ENCODE assay signal across 2 cellular contexts in genomic region chr5:32312194-32312681, GRCh38.
TF ChIP-seq lines count a peak whose summit lies in the region.

No MANE protein-coding gene starts in this region.

TF ChIP-seq in HEK293, 187 proteins besides CTCF, POLR2A, EP300 and RAD21 (continued from another document and continues in another):
- TF ChIP-seq SCRT1 (tag by site-specific recombination; IDR thresholded peaks at IDR 0.05; ENCODE audit: borderline replicate concordance) (no peak), ZBTB44 (tag by site-specific recombination; IDR thresholded peaks at IDR 0.05) (no peak), ZBTB6 (tag by site-specific recombination; IDR thresholded peaks at IDR 0.05) (peak; percentile 43; the same call in 1 of the 2 replicates), ZNF658 (tag by site-specific recombination; IDR thresholded peaks at IDR 0.05) (no peak), ZBTB26 (tag by site-specific recombination; optimal IDR thresholded peaks at IDR 0.05) (peak; percentile 79), ZNF518A (tag by site-specific recombination; conservative IDR thresholded peaks at IDR 0.05; ENCODE audit: low read depth) (no peak), ZNF146 (tag by site-specific recombination; IDR thresholded peaks at IDR 0.05) (no peak), ZNF555 (tag by site-specific recombination; conservative IDR thresholded peaks at IDR 0.05) (no peak), HOXD13 (CRISPR knock-in tag; IDR thresholded peaks at IDR 0.05; ENCODE audit: borderline replicate concordance) (no peak), ZIC2 (tag by site-specific recombination; IDR thresholded peaks at IDR 0.05) (peak; percentile 52), ZNF239 (tag by site-specific recombination; IDR thresholded peaks at IDR 0.05) (no peak), HIC1 (tag by site-specific recombination; IDR thresholded peaks at IDR 0.05) (peak; percentile 65; the same call in 1 of the 2 replicates), ZNF132 (tag by site-specific recombination; IDR thresholded peaks at IDR 0.05; ENCODE audit: borderline replicate concordance) (no peak), BCL11A (tag by site-specific recombination; IDR thresholded peaks at IDR 0.05; ENCODE audit: low read depth) (no peak; the same call in 1 of the 2 replicates), ZXDB (tag by site-specific recombination; IDR thresholded peaks at IDR 0.05) (peak; percentile 78)

TF ChIP-seq in WTC11, 78 proteins besides CTCF, POLR2A, EP300 and RAD21 (continued from another document):
- TF ChIP-seq ZBTB43 (CRISPR knock-in tag; IDR thresholded peaks at IDR 0.05) (no peak), NR3C1 (CRISPR knock-in tag; conservative IDR thresholded peaks at IDR 0.05; ENCODE audit: low read depth) (0 out of 2 replicates have a peak, but pooled peaks have one; percentile 51), ZNF425 (CRISPR knock-in tag; conservative IDR thresholded peaks at IDR 0.05) (no peak), CREB1 (CRISPR knock-in tag; IDR thresholded peaks at IDR 0.05) (no peak), GTF2I (CRISPR knock-in tag; conservative IDR thresholded peaks at IDR 0.05) (no peak), HMGXB4 (CRISPR knock-in tag; IDR thresholded peaks at IDR 0.05) (0 out of 2 replicates have a peak, but pooled peaks have one; percentile 31), ZNF532 (CRISPR knock-in tag; IDR thresholded peaks at IDR 0.05; ENCODE audit: borderline replicate concordance) (no peak), ZNF219 (CRISPR knock-in tag; IDR thresholded peaks at IDR 0.05; ENCODE audit: borderline replicate concordance) (0 out of 2 replicates have a peak, but pooled peaks have one; percentile 23), FOXP1 (CRISPR knock-in tag; IDR thresholded peaks at IDR 0.05; ENCODE audit: borderline replicate concordance) (no peak)
TF ChIP-seq in WTC11: peak in this region for 7.
